Comparison of ENCODE assay signal across 1 cellular context in the genomic region with DNA sequence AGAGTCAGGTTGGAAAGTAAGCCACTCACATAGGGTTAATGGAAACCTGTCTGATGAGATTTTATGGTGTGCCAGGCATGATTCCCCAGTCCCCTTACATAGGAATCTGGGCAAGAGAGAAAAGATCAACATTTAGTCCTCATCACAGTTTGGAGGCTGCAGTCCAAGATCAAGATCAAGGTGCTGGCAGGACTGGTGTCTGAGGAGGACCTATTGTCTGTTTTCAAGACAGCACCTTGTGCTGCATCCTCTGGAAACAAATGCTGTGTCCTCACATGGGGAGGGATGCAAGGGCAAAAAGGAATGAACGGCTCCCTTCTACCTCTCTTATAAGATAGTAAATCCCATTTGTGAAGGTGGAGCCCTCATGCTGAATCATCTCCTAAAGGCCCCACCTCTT.
TF ChIP-seq lines count a peak whose summit lies in the region.

No MANE protein-coding gene starts in this region.

TF ChIP-seq in WTC11, 78 proteins besides CTCF, POLR2A, EP300 and RAD21 (continued from another document):
- TF ChIP-seq, protein P1, sequence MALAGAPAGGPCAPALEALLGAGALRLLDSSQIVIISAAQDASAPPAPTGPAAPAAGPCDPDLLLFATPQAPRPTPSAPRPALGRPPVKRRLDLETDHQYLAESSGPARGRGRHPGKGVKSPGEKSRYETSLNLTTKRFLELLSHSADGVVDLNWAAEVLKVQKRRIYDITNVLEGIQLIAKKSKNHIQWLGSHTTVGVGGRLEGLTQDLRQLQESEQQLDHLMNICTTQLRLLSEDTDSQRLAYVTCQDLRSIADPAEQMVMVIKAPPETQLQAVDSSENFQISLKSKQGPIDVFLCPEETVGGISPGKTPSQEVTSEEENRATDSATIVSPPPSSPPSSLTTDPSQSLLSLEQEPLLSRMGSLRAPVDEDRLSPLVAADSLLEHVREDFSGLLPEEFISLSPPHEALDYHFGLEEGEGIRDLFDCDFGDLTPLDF (CRISPR knock-in tag; IDR thresholded peaks at IDR 0.05): no peak
- TF ChIP-seq, protein P2, sequence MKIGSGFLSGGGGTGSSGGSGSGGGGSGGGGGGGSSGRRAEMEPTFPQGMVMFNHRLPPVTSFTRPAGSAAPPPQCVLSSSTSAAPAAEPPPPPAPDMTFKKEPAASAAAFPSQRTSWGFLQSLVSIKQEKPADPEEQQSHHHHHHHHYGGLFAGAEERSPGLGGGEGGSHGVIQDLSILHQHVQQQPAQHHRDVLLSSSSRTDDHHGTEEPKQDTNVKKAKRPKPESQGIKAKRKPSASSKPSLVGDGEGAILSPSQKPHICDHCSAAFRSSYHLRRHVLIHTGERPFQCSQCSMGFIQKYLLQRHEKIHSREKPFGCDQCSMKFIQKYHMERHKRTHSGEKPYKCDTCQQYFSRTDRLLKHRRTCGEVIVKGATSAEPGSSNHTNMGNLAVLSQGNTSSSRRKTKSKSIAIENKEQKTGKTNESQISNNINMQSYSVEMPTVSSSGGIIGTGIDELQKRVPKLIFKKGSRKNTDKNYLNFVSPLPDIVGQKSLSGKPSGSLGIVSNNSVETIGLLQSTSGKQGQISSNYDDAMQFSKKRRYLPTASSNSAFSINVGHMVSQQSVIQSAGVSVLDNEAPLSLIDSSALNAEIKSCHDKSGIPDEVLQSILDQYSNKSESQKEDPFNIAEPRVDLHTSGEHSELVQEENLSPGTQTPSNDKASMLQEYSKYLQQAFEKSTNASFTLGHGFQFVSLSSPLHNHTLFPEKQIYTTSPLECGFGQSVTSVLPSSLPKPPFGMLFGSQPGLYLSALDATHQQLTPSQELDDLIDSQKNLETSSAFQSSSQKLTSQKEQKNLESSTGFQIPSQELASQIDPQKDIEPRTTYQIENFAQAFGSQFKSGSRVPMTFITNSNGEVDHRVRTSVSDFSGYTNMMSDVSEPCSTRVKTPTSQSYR (CRISPR knock-in tag; IDR thresholded peaks at IDR 0.05): no peak
- TF ChIP-seq, protein P3, sequence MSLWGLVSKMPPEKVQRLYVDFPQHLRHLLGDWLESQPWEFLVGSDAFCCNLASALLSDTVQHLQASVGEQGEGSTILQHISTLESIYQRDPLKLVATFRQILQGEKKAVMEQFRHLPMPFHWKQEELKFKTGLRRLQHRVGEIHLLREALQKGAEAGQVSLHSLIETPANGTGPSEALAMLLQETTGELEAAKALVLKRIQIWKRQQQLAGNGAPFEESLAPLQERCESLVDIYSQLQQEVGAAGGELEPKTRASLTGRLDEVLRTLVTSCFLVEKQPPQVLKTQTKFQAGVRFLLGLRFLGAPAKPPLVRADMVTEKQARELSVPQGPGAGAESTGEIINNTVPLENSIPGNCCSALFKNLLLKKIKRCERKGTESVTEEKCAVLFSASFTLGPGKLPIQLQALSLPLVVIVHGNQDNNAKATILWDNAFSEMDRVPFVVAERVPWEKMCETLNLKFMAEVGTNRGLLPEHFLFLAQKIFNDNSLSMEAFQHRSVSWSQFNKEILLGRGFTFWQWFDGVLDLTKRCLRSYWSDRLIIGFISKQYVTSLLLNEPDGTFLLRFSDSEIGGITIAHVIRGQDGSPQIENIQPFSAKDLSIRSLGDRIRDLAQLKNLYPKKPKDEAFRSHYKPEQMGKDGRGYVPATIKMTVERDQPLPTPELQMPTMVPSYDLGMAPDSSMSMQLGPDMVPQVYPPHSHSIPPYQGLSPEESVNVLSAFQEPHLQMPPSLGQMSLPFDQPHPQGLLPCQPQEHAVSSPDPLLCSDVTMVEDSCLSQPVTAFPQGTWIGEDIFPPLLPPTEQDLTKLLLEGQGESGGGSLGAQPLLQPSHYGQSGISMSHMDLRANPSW (CRISPR knock-in tag; conservative IDR thresholded peaks at IDR 0.05; ENCODE audit: low read depth): no peak
- TF ChIP-seq, protein P4, sequence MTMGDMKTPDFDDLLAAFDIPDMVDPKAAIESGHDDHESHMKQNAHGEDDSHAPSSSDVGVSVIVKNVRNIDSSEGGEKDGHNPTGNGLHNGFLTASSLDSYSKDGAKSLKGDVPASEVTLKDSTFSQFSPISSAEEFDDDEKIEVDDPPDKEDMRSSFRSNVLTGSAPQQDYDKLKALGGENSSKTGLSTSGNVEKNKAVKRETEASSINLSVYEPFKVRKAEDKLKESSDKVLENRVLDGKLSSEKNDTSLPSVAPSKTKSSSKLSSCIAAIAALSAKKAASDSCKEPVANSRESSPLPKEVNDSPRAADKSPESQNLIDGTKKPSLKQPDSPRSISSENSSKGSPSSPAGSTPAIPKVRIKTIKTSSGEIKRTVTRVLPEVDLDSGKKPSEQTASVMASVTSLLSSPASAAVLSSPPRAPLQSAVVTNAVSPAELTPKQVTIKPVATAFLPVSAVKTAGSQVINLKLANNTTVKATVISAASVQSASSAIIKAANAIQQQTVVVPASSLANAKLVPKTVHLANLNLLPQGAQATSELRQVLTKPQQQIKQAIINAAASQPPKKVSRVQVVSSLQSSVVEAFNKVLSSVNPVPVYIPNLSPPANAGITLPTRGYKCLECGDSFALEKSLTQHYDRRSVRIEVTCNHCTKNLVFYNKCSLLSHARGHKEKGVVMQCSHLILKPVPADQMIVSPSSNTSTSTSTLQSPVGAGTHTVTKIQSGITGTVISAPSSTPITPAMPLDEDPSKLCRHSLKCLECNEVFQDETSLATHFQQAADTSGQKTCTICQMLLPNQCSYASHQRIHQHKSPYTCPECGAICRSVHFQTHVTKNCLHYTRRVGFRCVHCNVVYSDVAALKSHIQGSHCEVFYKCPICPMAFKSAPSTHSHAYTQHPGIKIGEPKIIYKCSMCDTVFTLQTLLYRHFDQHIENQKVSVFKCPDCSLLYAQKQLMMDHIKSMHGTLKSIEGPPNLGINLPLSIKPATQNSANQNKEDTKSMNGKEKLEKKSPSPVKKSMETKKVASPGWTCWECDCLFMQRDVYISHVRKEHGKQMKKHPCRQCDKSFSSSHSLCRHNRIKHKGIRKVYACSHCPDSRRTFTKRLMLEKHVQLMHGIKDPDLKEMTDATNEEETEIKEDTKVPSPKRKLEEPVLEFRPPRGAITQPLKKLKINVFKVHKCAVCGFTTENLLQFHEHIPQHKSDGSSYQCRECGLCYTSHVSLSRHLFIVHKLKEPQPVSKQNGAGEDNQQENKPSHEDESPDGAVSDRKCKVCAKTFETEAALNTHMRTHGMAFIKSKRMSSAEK (CRISPR knock-in tag; IDR thresholded peaks at IDR 0.05; ENCODE audit: borderline replicate concordance): no peak
- TF ChIP-seq ZNF138 (CRISPR knock-in tag; conservative IDR thresholded peaks at IDR 0.05) (no peak), ZNF263 (CRISPR knock-in tag; IDR thresholded peaks at IDR 0.05; ENCODE audit: low read depth) (no peak), NR3C1 (CRISPR knock-in tag; conservative IDR thresholded peaks at IDR 0.05; ENCODE audit: low read depth) (no peak)
